In genomic region chr11:1877211-1878133, GRCh38 we compare ENCODE assay signal across 9 cellular contexts. TPM values are rescaled to one million over a fixed set of nuclear protein-coding genes. Genes with fewer than 3 reads are reported as not detected.
DNase-seq lines count a peak whose midpoint lies in the region; FAIRE-seq and TF ChIP-seq lines count a peak whose summit lies in the region.
"Had no signal": no experiment of that assay in that cellular context is flagged by ENCODE, and none has a peak within 500 bp of the region (broad histone marks: within the 10 kb centered on the region; RNA-seq: fewer than 3 reads in every experiment).

No MANE protein-coding gene starts in this region.

- H3K27me3 ChIP-seq in ascending aorta (no peaks in the 10 kb centered on the region), muscle layer of colon (ENCODE audit: control insufficient read depth in 1 of 2, insufficient read depth in 2 of 2, low read length in 2 of 2) (no peaks in the 10 kb centered on the region)
- H3K27me3 ChIP-seq: thyroid gland had no signal

- H3K36me3 ChIP-seq in ascending aorta (no peaks in the 10 kb centered on the region), muscle layer of colon (ENCODE audit: insufficient read depth, low read length) (no peaks in the 10 kb centered on the region)
- H3K36me3 ChIP-seq: thyroid gland had no signal

- H3K27ac ChIP-seq in ascending aorta (peak overlapping the region; percentile 87 to 91), muscle layer of colon (ENCODE audit: low read depth, low read length) (peak overlapping the region; percentile 66)
- H3K27ac ChIP-seq: thyroid gland had no signal

- DNase-seq in DMS153 treated with DMSO at 0.1 percent for 48 hours (lab: John Stamatoyannopoulos, UW; ENCODE audit: unreplicated experiment) (peak; percentile 46), ascending aorta (ENCODE audit: low spot score in 2 of 2) (peak in 1 of 2 donors; percentile 82), NCI-H2029 treated with DMSO at 0.1 percent for 48 hours (lab: John Stamatoyannopoulos, UW) (no peak), HTR-8/SVneo (ENCODE audit: insufficient read length, low spot score) (no peak), AML-193 (lab: John Stamatoyannopoulos, UW) (no peak)

- peak overlapping the region in 1 of 2 donors; percentile 20 for H3K4me3 ChIP-seq in ascending aorta
- H3K4me3 ChIP-seq in muscle layer of colon (ENCODE audit: low read depth in 1 of 2, low read length in 2 of 2), result no peak overlapping the region
- H3K4me3 ChIP-seq: lung, thyroid gland had no signal

- H3K4me1 ChIP-seq in ascending aorta (peaks cover 13 to 47% of the 10 kb centered on the region in 2 donors), muscle layer of colon (ENCODE audit: insufficient read depth, low read length) (peaks cover 26% of the 10 kb centered on the region)

- no peak for TF ChIP-seq CTCF in ascending aorta (IDR thresholded peaks at IDR 0.05)

- intact Hi-C loops in ascending aorta (cut with DNase I), result loop anchor here (5.0 kb wide), 1 partner anchor 125 kb away; the partner anchor contains the start of gene IFITM10

- FAIRE-seq in HTR-8/SVneo (lab: Jason Lieb, UNC), result no peak

- no peak overlapping the region for H3K9ac ChIP-seq in muscle layer of colon (ENCODE audit: low read length)

- no peaks in the 10 kb centered on the region for H3K9me3 ChIP-seq in ascending aorta
- no peaks in the 10 kb centered on the region for H3K9me3 ChIP-seq in muscle layer of colon (ENCODE audit: low read length)
- H3K9me3 ChIP-seq: thyroid gland had no signal

RNA-seq across cellular contexts. Expression of gene PRR33, which starts 14.2 kb away (rescaled TPM):
- not detected for total RNA-seq in ascending aorta
- total RNA-seq: lung, thyroid gland had no signal

RNA-seq across cellular contexts. Expression of gene LSP1, which starts 24.6 kb away (rescaled TPM):
- total RNA-seq in ascending aorta, result 41.9 TPM

RNA-seq across cellular contexts. Expression of gene TNNI2, which starts 38.7 kb away (rescaled TPM):
- total RNA-seq in ascending aorta, result not detected
- total RNA-seq: activated T-helper 1 cell treated with anti-CD3 and anti-CD28 coated beads, Interleukin-12 subunit alpha, Interleukin-12 subunit beta, Interleukin-2, Interleukin-4 antibody, amounts not matched to agents 30 ng/mL and 10 ng/mL and 1 ng/mL, durations not matched to agents 14 hours and 24 hours and 36 hours; thyroid gland had no signal

RNA-seq across cellular contexts. Expression of gene TNNT3, which starts 42.0 kb away (rescaled TPM):
- total RNA-seq in ascending aorta, result 10.1 TPM

RNA-seq across cellular contexts. Expression of gene SYT8, which starts 42.7 kb away (rescaled TPM):
- total RNA-seq in ascending aorta, result not detected
- total RNA-seq: activated T-helper 1 cell treated with anti-CD3 and anti-CD28 coated beads, Interleukin-12 subunit alpha, Interleukin-12 subunit beta, Interleukin-2, Interleukin-4 antibody, amounts not matched to agents 30 ng/mL and 10 ng/mL and 1 ng/mL, durations not matched to agents 14 hours and 24 hours and 36 hours; thyroid gland had no signal
